In the genomic region with DNA sequence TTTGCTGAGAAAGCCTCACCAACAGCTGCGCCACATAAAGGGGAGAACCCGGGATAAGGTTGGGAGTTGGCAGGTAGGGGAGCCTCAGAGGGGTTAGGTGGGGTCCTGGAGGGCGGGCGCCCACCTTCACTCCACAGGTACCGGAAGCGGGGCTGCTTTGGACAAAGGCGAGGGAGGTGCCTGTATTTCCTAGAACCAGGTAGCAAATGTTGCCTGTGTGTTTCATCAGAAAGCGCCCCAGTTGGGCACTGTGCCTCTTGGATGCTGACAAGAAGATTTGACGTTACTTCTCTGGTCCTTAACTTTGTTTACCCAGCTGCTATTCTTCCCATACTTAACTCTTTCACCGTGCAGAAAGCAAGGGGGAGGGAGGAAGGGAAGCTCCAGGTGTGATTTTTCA, we compare ENCODE assay signal across 19 cellular contexts.
"Had no signal": no experiment of that assay in that cellular context is flagged by ENCODE, and none has a peak within 500 bp of the region (broad histone marks: within the 10 kb centered on the region; RNA-seq: fewer than 3 reads in every experiment).

No MANE protein-coding gene starts in this region.

- H3K36me3 Mint-ChIP-seq: activated CD4-positive, alpha-beta memory T cell treated with anti-CD3 and anti-CD28 coated beads for 36 hours; activated naive CD8-positive, alpha-beta T cell treated with anti-CD3 and anti-CD28 coated beads, Interleukin-2, amount 10 ng/mL, durations not matched to agents 7 days and 5 days; natural killer cell; stimulated activated naive B cell treated with anti-CD40 and anti-IgM and Interleukin-4, amounts not matched to agents 10 μg/mL and 1 μg/mL and 100 μg/mL, for 72 hours; WTC11 had no signal

- H3K27ac ChIP-seq: lower lobe of right lung, thoracic aorta, upper lobe of right lung had no signal

- H3K27ac Mint-ChIP-seq: activated CD4-positive, alpha-beta memory T cell treated with anti-CD3 and anti-CD28 coated beads for 36 hours; activated naive CD8-positive, alpha-beta T cell treated with anti-CD3 and anti-CD28 coated beads, Interleukin-2, amount 10 ng/mL, durations not matched to agents 7 days and 5 days; activated T-helper 2 cell treated with anti-CD3 and anti-CD28 coated beads, Interferon-gamma antibody, Interleukin-2, Interleukin-4, amounts not matched to agents 10 μg/mL and 5 μg/mL and 100 μg/mL, durations not matched to agents 14 hours and 24 hours and 36 hours; natural killer cell; stimulated activated naive B cell treated with anti-CD40 and anti-IgM and Interleukin-4, amounts not matched to agents 10 μg/mL and 1 μg/mL and 100 μg/mL, for 72 hours; WTC11 had no signal

- DNase-seq: activated CD4-positive, alpha-beta memory T cell treated with anti-CD3 and anti-CD28 coated beads for 36 hours; activated CD4-positive, alpha-beta T cell treated with anti-CD3 and anti-CD28 coated beads for 4 hours; activated naive CD4-positive, alpha-beta T cell treated with Interleukin-2 at 50 U/mL for 16 hours; activated naive CD8-positive, alpha-beta T cell treated with anti-CD3 and anti-CD28 coated beads, Interleukin-2, amount 10 ng/mL, durations not matched to agents 7 days and 5 days; activated T-cell treated with anti-CD3 and anti-CD28 coated beads, Interleukin-2, amount 50 U/mL, for 1 hour; amygdala; caudate nucleus; erythroblast; foreskin melanocyte; glutamatergic neuron; hippocampal formation; left colon; lower lobe of right lung; natural killer cell; stimulated activated naive B cell treated with anti-CD40 and anti-IgM and Interleukin-4, amounts not matched to agents 10 μg/mL and 1 μg/mL and 100 μg/mL, for 72 hours; upper lobe of right lung had no signal

- H3K4me1 Mint-ChIP-seq: activated naive CD8-positive, alpha-beta T cell treated with anti-CD3 and anti-CD28 coated beads, Interleukin-2, amount 10 ng/mL, durations not matched to agents 7 days and 5 days; natural killer cell; stimulated activated naive B cell treated with anti-CD40 and anti-IgM and Interleukin-4, amounts not matched to agents 10 μg/mL and 1 μg/mL and 100 μg/mL, for 72 hours had no signal

- H3K4me3 ChIP-seq: lower lobe of right lung, thoracic aorta, upper lobe of right lung had no signal

- H3K9me3 Mint-ChIP-seq: activated CD4-positive, alpha-beta memory T cell treated with anti-CD3 and anti-CD28 coated beads for 36 hours; activated naive CD8-positive, alpha-beta T cell treated with anti-CD3 and anti-CD28 coated beads, Interleukin-2, amount 10 ng/mL, durations not matched to agents 7 days and 5 days; activated T-helper 2 cell treated with anti-CD3 and anti-CD28 coated beads, Interferon-gamma antibody, Interleukin-2, Interleukin-4, amounts not matched to agents 10 μg/mL and 5 μg/mL and 100 μg/mL, durations not matched to agents 14 hours and 24 hours and 36 hours; natural killer cell; stimulated activated naive B cell treated with anti-CD40 and anti-IgM and Interleukin-4, amounts not matched to agents 10 μg/mL and 1 μg/mL and 100 μg/mL, for 72 hours; WTC11 had no signal

- ATAC-seq: left colon; lower lobe of right lung; natural killer cell; stimulated activated naive B cell treated with anti-CD40 and anti-IgM and Interleukin-4, amounts not matched to agents 10 μg/mL and 1 μg/mL and 100 μg/mL, for 72 hours; upper lobe of right lung; WTC11 had no signal

- H3K4me3 Mint-ChIP-seq: activated CD4-positive, alpha-beta memory T cell treated with anti-CD3 and anti-CD28 coated beads for 36 hours; activated naive CD8-positive, alpha-beta T cell treated with anti-CD3 and anti-CD28 coated beads, Interleukin-2, amount 10 ng/mL, durations not matched to agents 7 days and 5 days; natural killer cell; stimulated activated naive B cell treated with anti-CD40 and anti-IgM and Interleukin-4, amounts not matched to agents 10 μg/mL and 1 μg/mL and 100 μg/mL, for 72 hours; WTC11 had no signal
